In the genomic region with DNA sequence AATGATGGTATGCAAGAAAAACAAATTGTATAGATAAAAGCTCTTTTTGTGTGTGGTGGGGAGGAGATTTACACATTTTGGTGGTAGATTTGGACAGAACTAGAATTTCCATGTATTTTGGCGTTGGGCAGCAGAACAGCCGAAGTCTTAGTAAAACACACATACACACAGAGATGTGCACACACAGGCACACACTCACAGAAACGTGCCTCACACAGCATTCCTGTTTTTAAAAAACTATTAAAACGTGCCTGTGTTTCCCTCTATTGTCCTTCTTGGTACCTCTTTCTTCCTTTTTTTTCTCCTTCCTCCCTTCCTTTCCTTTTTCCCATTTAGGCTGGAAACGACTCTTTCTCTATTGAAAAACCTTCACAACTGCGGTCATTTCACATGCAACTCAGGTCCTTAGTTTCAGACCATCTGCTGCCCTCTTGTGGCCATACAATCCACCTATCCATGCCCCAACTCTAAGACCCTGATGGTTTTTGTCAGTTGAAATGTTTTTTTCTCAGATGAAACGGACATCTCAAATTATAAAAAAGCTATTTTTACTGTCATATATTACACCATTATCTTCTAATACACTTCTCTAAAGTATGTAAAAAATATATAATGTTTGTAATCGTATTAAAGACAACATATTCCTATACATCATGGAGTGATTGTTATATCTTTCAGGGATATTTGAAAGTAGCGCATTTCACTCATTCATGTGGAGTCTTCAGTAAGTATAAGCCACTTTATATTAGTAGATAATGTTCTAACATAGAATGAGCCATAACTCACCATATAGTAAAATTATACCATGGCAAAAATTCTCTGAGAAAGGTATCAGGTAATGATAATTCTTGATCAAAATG, we compare ENCODE assay signal across 8 cellular contexts.
A peak's percentile ranks its signal among the peaks of the same experiment; 100 is the strongest.
DNase-seq lines count a peak whose midpoint lies in the region; ATAC-seq and TF ChIP-seq lines count a peak whose summit lies in the region.

No MANE protein-coding gene starts in this region.

- ATAC-seq in activated T-cell treated with anti-CD3 and anti-CD28 coated beads, Interleukin-2, amount 50 U/mL, for 72 hours (replicated peaks in 1 of 2), result no peak
- ATAC-seq in HG02678 (IDR thresholded peaks at IDR 0.05; ENCODE audit: unreplicated experiment), result no peak

- POLR2A ChIA-PET in CD8-positive, alpha-beta memory T cell (lab: Charles Lee), result no interaction called here

- no peaks in the 10 kb centered on the region for H3K36me3 ChIP-seq in Peyer's patch
- H3K36me3 ChIP-seq in CD8-positive, alpha-beta memory T cell (ENCODE audit: insufficient read depth, low read length), result no peaks in the 10 kb centered on the region

- TF ChIP-seq CTCF in Peyer's patch (IDR thresholded peaks at IDR 0.05) (peak in 5 of 6 experiments; percentile 42 to 60 (median 55)), endothelial cell (IDR thresholded peaks at IDR 0.05; ENCODE audit: unreplicated experiment) (peak; percentile 85)

- H3K27ac ChIP-seq in Peyer's patch, result no peak overlapping the region
- no peak overlapping the region for H3K27ac ChIP-seq in CD8-positive, alpha-beta memory T cell (ENCODE audit: low read depth, low read length)

- no peaks in the 10 kb centered on the region for H3K4me1 Mint-ChIP-seq in activated T-cell treated with anti-CD3 and anti-CD28 coated beads, Interleukin-2, amount 50 U/mL, for 72 hours (ENCODE audit: low read depth)
- peaks cover 8% of the 10 kb centered on the region for H3K4me1 Mint-ChIP-seq in endothelial cell (ENCODE audit: unreplicated experiment)
- no peaks in the 10 kb centered on the region for H3K4me1 Mint-ChIP-seq in CD8-positive, alpha-beta memory T cell

- no peak for TF ChIP-seq POLR2A in Peyer's patch (IDR thresholded peaks at IDR 0.05)

- no peaks in the 10 kb centered on the region for H3K4me1 ChIP-seq in Peyer's patch
- H3K4me1 ChIP-seq in CD8-positive, alpha-beta memory T cell (ENCODE audit: insufficient read depth, low read length), result no peaks in the 10 kb centered on the region

- CTCF ChIA-PET in CD8-positive, alpha-beta memory T cell (lab: Charles Lee), result no interaction called here

- H3K27ac Mint-ChIP-seq in activated T-cell treated with anti-CD3 and anti-CD28 coated beads, Interleukin-2, amount 50 U/mL, for 72 hours, result no peak overlapping the region
- no peak overlapping the region for H3K27ac Mint-ChIP-seq in endothelial cell (ENCODE audit: unreplicated experiment)
- H3K27ac Mint-ChIP-seq in CD8-positive, alpha-beta memory T cell, result no peak overlapping the region

- no peaks in the 10 kb centered on the region for H3K27me3 Mint-ChIP-seq in activated T-cell treated with anti-CD3 and anti-CD28 coated beads, Interleukin-2, amount 50 U/mL, for 72 hours (ENCODE audit: low read depth)
- no peaks in the 10 kb centered on the region for H3K27me3 Mint-ChIP-seq in endothelial cell (ENCODE audit: unreplicated experiment)
- no peaks in the 10 kb centered on the region for H3K27me3 Mint-ChIP-seq in CD8-positive, alpha-beta memory T cell

- H3K36me3 Mint-ChIP-seq in activated T-cell treated with anti-CD3 and anti-CD28 coated beads, Interleukin-2, amount 50 U/mL, for 72 hours (ENCODE audit: insufficient read depth in 2 of 2), result no peaks in the 10 kb centered on the region
- H3K36me3 Mint-ChIP-seq in endothelial cell (ENCODE audit: low read depth, unreplicated experiment), result no peaks in the 10 kb centered on the region
- no peaks in the 10 kb centered on the region for H3K36me3 Mint-ChIP-seq in CD8-positive, alpha-beta memory T cell

- DNase-seq in activated T-cell treated with anti-CD3 and anti-CD28 coated beads, Interleukin-2, amount 50 U/mL, for 72 hours, result peak; percentile 7 to 12
- no peak for DNase-seq in activated T-cell treated with anti-CD3 and anti-CD28 coated beads, Interleukin-2, amount 50 U/mL, for 1 hour
- DNase-seq in LHCN-M2 (ENCODE audit: low read depth) (peak; percentile 41), Peyer's patch (peak in 1 of 3 donors; percentile 75), endothelial cell (ENCODE audit: low spot score) (peak; percentile 74), middle frontal gyrus (ENCODE audit: extremely low spot score, low spot score) (peak; percentile 56)
- no peak for DNase-seq in CD8-positive, alpha-beta memory T cell

- H3K4me3 ChIP-seq in Peyer's patch, result no peak overlapping the region
- no peak overlapping the region for H3K4me3 ChIP-seq in CD8-positive, alpha-beta memory T cell (ENCODE audit: low read length)

- peaks cover 12 to 16% of the 10 kb centered on the region in 2 donors for H3K9me3 Mint-ChIP-seq in activated T-cell treated with anti-CD3 and anti-CD28 coated beads, Interleukin-2, amount 50 U/mL, for 72 hours
- H3K9me3 Mint-ChIP-seq in endothelial cell (ENCODE audit: unreplicated experiment), result no peaks in the 10 kb centered on the region
- peaks cover 10 to 20% (median 16%) of the 10 kb centered on the region in 5 donors for H3K9me3 Mint-ChIP-seq in CD8-positive, alpha-beta memory T cell

- H3K4me3 Mint-ChIP-seq in activated T-cell treated with anti-CD3 and anti-CD28 coated beads, Interleukin-2, amount 50 U/mL, for 72 hours, result no peak overlapping the region
- H3K4me3 Mint-ChIP-seq in endothelial cell (ENCODE audit: unreplicated experiment), result no peak overlapping the region
- H3K4me3 Mint-ChIP-seq in CD8-positive, alpha-beta memory T cell, result no peak overlapping the region

- H3K27me3 ChIP-seq in Peyer's patch, result no peaks in the 10 kb centered on the region
- H3K27me3 ChIP-seq in CD8-positive, alpha-beta memory T cell (ENCODE audit: insufficient read depth, low read length, poor library complexity, severe bottlenecking), result no peaks in the 10 kb centered on the region

- H3K9me3 ChIP-seq in Peyer's patch, result no peaks in the 10 kb centered on the region
- no peaks in the 10 kb centered on the region for H3K9me3 ChIP-seq in CD8-positive, alpha-beta memory T cell (ENCODE audit: low read length)

Comparison
In these comparisons a context has a peak if more than half of its experiments do, and no peak if none do; other contexts are left out.
1. DNase-seq: peak in activated T-cell treated with anti-CD3 and anti-CD28 coated beads, Interleukin-2, amount 50 U/mL, for 72 hours (2 of 2), LHCN-M2 (single experiment), endothelial cell (single experiment) and middle frontal gyrus (single experiment); none in activated T-cell treated with anti-CD3 and anti-CD28 coated beads, Interleukin-2, amount 50 U/mL, for 1 hour (single experiment) and CD8-positive, alpha-beta memory T cell (0 of 5).